Comparison of ENCODE assay signal across 1 cellular context in the genomic region with DNA sequence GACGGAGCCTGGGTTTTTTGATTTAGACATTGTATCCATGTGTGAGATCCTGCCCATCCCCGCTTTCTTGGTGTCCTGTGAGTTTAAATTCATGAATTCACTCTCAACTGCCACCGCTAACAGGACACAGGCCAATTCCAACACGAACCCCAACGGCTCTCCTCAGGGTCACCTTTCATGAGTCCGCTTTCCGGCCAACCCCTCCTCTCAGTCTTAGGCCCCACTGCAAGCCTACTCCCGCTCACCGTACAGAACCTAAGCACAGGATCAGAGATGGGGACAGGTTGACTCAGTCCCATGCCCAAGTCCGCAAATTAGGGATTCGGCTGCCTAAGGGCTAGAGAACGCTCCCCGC.
TF ChIP-seq lines count a peak whose summit lies in the region.

No MANE protein-coding gene starts in this region.

TF ChIP-seq in HepG2, 621 proteins besides CTCF, POLR2A, EP300 and RAD21 (continued from another document):
- TF ChIP-seq THAP7 (CRISPR knock-in tag; IDR thresholded peaks at IDR 0.05) = no peak
